In the genomic region with DNA sequence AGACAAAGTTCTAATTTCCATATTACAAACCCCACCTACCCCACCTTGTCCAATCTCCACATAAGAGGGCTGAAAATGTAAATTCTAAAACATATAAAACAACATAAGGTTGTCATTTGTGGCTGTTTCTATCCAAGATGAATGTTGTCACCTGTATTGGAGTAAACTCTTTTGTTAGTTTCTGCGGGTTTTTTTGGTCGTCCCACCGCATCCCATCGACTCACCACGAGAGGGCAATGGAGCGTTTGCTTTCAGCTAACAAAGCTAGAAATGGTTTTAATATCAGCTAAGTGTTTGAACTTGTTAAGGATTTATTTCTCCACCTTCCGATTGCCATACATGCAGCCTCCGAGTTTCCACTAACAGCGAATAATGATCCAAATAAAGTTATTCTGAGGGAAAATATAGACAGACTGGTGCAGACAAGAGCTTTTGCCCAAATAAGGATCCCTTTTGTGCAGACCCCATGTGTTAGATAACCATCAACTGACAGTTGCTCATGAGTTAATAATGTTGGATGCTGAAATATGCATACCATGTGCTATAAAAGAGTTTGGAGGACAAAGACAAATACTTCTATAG, we compare ENCODE assay signal across 8 cellular contexts.
DNase-seq lines count a peak whose midpoint lies in the region; ATAC-seq lines count a peak whose summit lies in the region.

No MANE protein-coding gene starts in this region.

- ATAC-seq in HG03103 (IDR thresholded peaks at IDR 0.05; ENCODE audit: low read depth, unreplicated experiment) (peak; percentile 62), memory B cell (ENCODE audit: low read depth) (peak; percentile 79)

- H3K4me3 ChIP-seq in duodenal mucosa (ENCODE audit: low read depth in 1 of 2, low read length in 2 of 2) = peak overlapping the region; percentile 42 to 50

- H3K4me1 ChIP-seq in duodenal mucosa (ENCODE audit: control insufficient read depth in 1 of 2, insufficient read depth in 2 of 2, low read length in 2 of 2) = peaks cover 47 to 57% of the 10 kb centered on the region in 2 donors

- peak; percentile 10 for DNase-seq in NK-92 treated with Interleukin-12 subunit alpha and Interleukin-12 subunit beta, amount 100 ng/mL, for 24 hours (lab: John Stamatoyannopoulos, UW)
- DNase-seq in NK-92 (lab: John Stamatoyannopoulos, UW; ENCODE audit: unreplicated experiment) (no peak), NCI-H460 (ENCODE audit: extremely low read depth, low read depth) (peak; percentile 67), memory B cell (ENCODE audit: low spot score in 2 of 2) (peak; percentile 64 to 77)
- peak; percentile 74 to 76 for DNase-seq in activated CD4-positive, alpha-beta T cell treated with anti-CD3 and anti-CD28 coated beads, Interleukin-2, amount 50 U/mL, for 4 hours
- DNase-seq in stimulated activated CD8-positive, alpha-beta memory T cell treated with anti-CD3 and anti-CD28 coated beads, Interleukin-15, amount 100 ng/mL, for 1 hour (ENCODE audit: low read depth) = peak; percentile 66

- H3K27me3 ChIP-seq in duodenal mucosa (ENCODE audit: control insufficient read depth in 1 of 2, insufficient read depth in 2 of 2, low read length in 2 of 2) = no peaks in the 10 kb centered on the region

- no peaks in the 10 kb centered on the region for H3K27me3 Mint-ChIP-seq in memory B cell

- peaks cover 19% of the 10 kb centered on the region for H3K36me3 Mint-ChIP-seq in memory B cell

- H3K4me3 Mint-ChIP-seq in memory B cell = peak overlapping the region; percentile 76

- peak overlapping the region; percentile 2 to 39 for H3K9ac ChIP-seq in duodenal mucosa (ENCODE audit: low read depth in 1 of 2, low read length in 2 of 2)

- H3K9me3 Mint-ChIP-seq in memory B cell = no peaks in the 10 kb centered on the region

- peak overlapping the region; percentile 95 for H3K27ac Mint-ChIP-seq in memory B cell

- peak overlapping the region; percentile 44 for H3K27ac ChIP-seq in duodenal mucosa (ENCODE audit: low read depth, low read length)

- H3K4me1 Mint-ChIP-seq in memory B cell = peaks cover 50% of the 10 kb centered on the region

- no peaks in the 10 kb centered on the region for H3K36me3 ChIP-seq in duodenal mucosa (ENCODE audit: control insufficient read depth in 1 of 2, insufficient read depth in 2 of 2, low read length in 2 of 2)

- no peaks in the 10 kb centered on the region for H3K9me3 ChIP-seq in duodenal mucosa (ENCODE audit: control insufficient read depth in 1 of 2, low read length in 2 of 2)
